ENCODE assay signal across 22 cellular contexts in the genomic region with DNA sequence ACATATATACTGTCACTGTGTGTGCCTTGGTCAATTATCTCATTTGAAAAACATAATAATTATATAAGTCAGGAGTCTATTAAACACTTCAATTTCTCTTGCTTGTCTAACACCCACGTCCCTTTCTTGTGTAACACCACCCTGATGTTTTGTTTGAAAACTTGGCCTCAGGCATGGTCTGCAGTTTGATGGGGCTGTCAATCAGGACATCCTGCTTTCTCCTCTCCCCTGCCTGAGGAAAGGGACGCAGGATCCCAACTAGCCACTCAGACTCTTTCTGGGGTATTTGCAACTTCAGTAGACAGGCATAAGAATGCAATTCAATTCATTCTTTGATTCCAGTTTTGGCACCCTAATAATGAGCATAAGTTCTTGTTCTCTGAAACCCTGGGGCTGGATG. TPM values are rescaled to one million over a fixed set of nuclear protein-coding genes. Genes with fewer than 3 reads are reported as not detected.
A peak's percentile ranks its signal among the peaks of the same experiment; 100 is the strongest.
DNase-seq lines count a peak whose midpoint lies in the region; TF ChIP-seq lines count a peak whose summit lies in the region.
"Had no signal": no experiment of that assay in that cellular context is flagged by ENCODE, and none has a peak within 500 bp of the region (broad histone marks: within the 10 kb centered on the region; RNA-seq: fewer than 3 reads in every experiment).

No MANE protein-coding gene starts in this region.

- H3K79me1 ChIP-seq in H9 (ENCODE audit: insufficient read depth, low read depth, low read length, poor library complexity, severe bottlenecking), result no peaks in the 10 kb centered on the region

- H3K4me1 Mint-ChIP-seq in osteocyte (ENCODE audit: unreplicated experiment), result peaks cover 45% of the 10 kb centered on the region
- H3K4me1 Mint-ChIP-seq in H9, result peaks cover 17 to 19% of the 10 kb centered on the region in 2 experiments
- H3K4me1 Mint-ChIP-seq: CD4-positive, CD25-positive, alpha-beta regulatory T cell; CD8-positive, alpha-beta memory T cell; IgD-negative memory B cell had no signal

- H3K4me1 ChIP-seq in A673 (ENCODE audit: insufficient read depth, low read length, poor library complexity, severe bottlenecking) (peaks cover 51% of the 10 kb centered on the region), H9 (ENCODE audit: insufficient read depth, low read length) (no peaks in the 10 kb centered on the region)
- H3K4me1 ChIP-seq: BE2C had no signal

- H3K9me3 ChIP-seq in A673 (ENCODE audit: low read depth, low read length, poor library complexity, severe bottlenecking) (no peaks in the 10 kb centered on the region), H9 (ENCODE audit: control insufficient read depth, low read depth, low read length) (no peaks in the 10 kb centered on the region)
- H3K9me3 ChIP-seq: BE2C had no signal

- no peaks in the 10 kb centered on the region for H3K9me3 Mint-ChIP-seq in osteocyte (ENCODE audit: unreplicated experiment)
- peaks cover 0 to 2% of the 10 kb centered on the region in 2 experiments; a peak in 4 of 5 replicates for H3K9me3 Mint-ChIP-seq in H9
- H3K9me3 Mint-ChIP-seq: CD8-positive, alpha-beta memory T cell; HFFc6; IgD-negative memory B cell had no signal

- H4K8ac ChIP-seq in H9 (replicated peaks; ENCODE audit: insufficient read length, low read depth, low read length), result no peak overlapping the region

- H3K27me3 Mint-ChIP-seq in osteocyte (ENCODE audit: unreplicated experiment) (no peaks in the 10 kb centered on the region), H9 (ENCODE audit: low read depth) (no peaks in the 10 kb centered on the region)
- H3K27me3 Mint-ChIP-seq: CD4-positive, CD25-positive, alpha-beta regulatory T cell; CD8-positive, alpha-beta memory T cell had no signal

- CTCF ChIA-PET in A673 (lab: Charles Lee), result no interaction called here
- CTCF ChIA-PET in HEK293T (lab: Yijun Ruan, JAX), result no interaction called here

- H3K4me2 ChIP-seq in H9 (ENCODE audit: insufficient read depth, insufficient read length, low read length), result no peak overlapping the region

- H3K4ac ChIP-seq in H9 (ENCODE audit: low read depth, low read length), result no peak overlapping the region

- H3K27ac ChIP-seq in A673 (ENCODE audit: low read depth, low read length, poor library complexity, severe bottlenecking), result peak overlapping the region; percentile 59
- no peak overlapping the region for H3K27ac ChIP-seq in H9 (ENCODE audit: insufficient read length, low read depth, low read length)

- POLR2A ChIA-PET in A673 (lab: Charles Lee; ENCODE audit: low non-redundant PET), result no interaction called here
- POLR2A ChIA-PET in HEK293T (lab: Yijun Ruan, JAX), result no interaction called here

- no peak overlapping the region for H2BK5ac ChIP-seq in H9 (ENCODE audit: insufficient read length, low read length)

- no peaks in the 10 kb centered on the region for H4K20me1 ChIP-seq in H9 (ENCODE audit: control insufficient read depth, insufficient read depth, insufficient read length)

- H3K4me3 ChIP-seq in A673 (ENCODE audit: low read depth, low read length, poor library complexity, severe bottlenecking), result no peak overlapping the region

- DNase-seq in A673 (ENCODE audit: low spot score) (peak; percentile 60), HEK293T (ENCODE audit: extremely low spot score) (no peak), NCI-H69 (lab: John Stamatoyannopoulos, UW) (peak; percentile 71), osteocyte (ENCODE audit: extremely low spot score, unreplicated experiment) (no peak), NCI-H1105 (lab: John Stamatoyannopoulos, UW) (no peak), H9 (no peak), NCI-H510A treated with DMSO at 0.1 percent for 48 hours (lab: John Stamatoyannopoulos, UW) (no peak), NCI-H2107 treated with DMSO at 0.1 percent for 48 hours (lab: John Stamatoyannopoulos, UW; ENCODE audit: unreplicated experiment) (no peak)
- DNase-seq: ACHN; BE2C; C1 segment of cervical spinal cord; CD4-positive, CD25-positive, alpha-beta regulatory T cell; CD8-positive, alpha-beta memory T cell; DMS 273 treated with DMSO at 0.1 percent for 48 hours; DMS53; DND-41; EL; HCEC 1CT; HFFc6 had no signal

- H3K27me3 ChIP-seq in A673 (replicated peaks; ENCODE audit: insufficient read depth, low read depth, low read length, poor library complexity) (no peaks in the 10 kb centered on the region), H9 (ENCODE audit: insufficient read depth, low read length) (no peaks in the 10 kb centered on the region)
- H3K27me3 ChIP-seq: BE2C had no signal

- no peak overlapping the region for H3K56ac ChIP-seq in H9 (ENCODE audit: insufficient read length, low read depth, low read length)

- no peaks in the 10 kb centered on the region for H3K79me2 ChIP-seq in H9 (ENCODE audit: insufficient read depth, low read length)

- H3K4me3 Mint-ChIP-seq in osteocyte (ENCODE audit: unreplicated experiment) (no peak overlapping the region), H9 (no peak overlapping the region)
- H3K4me3 Mint-ChIP-seq: CD4-positive, CD25-positive, alpha-beta regulatory T cell; CD8-positive, alpha-beta memory T cell; HFFc6; IgD-negative memory B cell had no signal

- no peak overlapping the region for H3K23ac ChIP-seq in H9 (ENCODE audit: insufficient read length, low read depth, low read length)

- intact Hi-C loops in A673 (cut with micrococcal nuclease; ENCODE audit: unreplicated experiment), result no loop called here

- no peak overlapping the region for H2BK20ac ChIP-seq in H9 (ENCODE audit: low read depth, low read length, poor library complexity, severe bottlenecking)

- H4K91ac ChIP-seq in H9 (ENCODE audit: insufficient read length, low read depth, low read length), result no peak overlapping the region

- no peak overlapping the region for H2BK12ac ChIP-seq in H9 (ENCODE audit: insufficient read length, low read depth, low read length)

- H3K14ac ChIP-seq in H9 (ENCODE audit: insufficient read depth, low read length), result no peak overlapping the region

- H3K36me3 Mint-ChIP-seq in osteocyte (ENCODE audit: unreplicated experiment) (peaks cover 12% of the 10 kb centered on the region), H9 (ENCODE audit: insufficient read depth in 1 of 3, low read depth in 3 of 3) (peaks cover 0 to 13% (median 7%) of the 10 kb centered on the region in 3 experiments; a peak in 4 of 7 replicates)
- H3K36me3 Mint-ChIP-seq: CD4-positive, CD25-positive, alpha-beta regulatory T cell; CD8-positive, alpha-beta memory T cell; IgD-negative memory B cell had no signal

- H3K27ac Mint-ChIP-seq in osteocyte (ENCODE audit: unreplicated experiment), result peak overlapping the region; percentile 78
- no peak overlapping the region for H3K27ac Mint-ChIP-seq in H9
- H3K27ac Mint-ChIP-seq: CD4-positive, CD25-positive, alpha-beta regulatory T cell; CD8-positive, alpha-beta memory T cell; HFFc6; IgD-negative memory B cell had no signal

- no peak overlapping the region for H2AFZ ChIP-seq in H9 (ENCODE audit: low read length)

- H2BK120ac ChIP-seq in H9 (ENCODE audit: low read depth, low read length, poor library complexity, severe bottlenecking), result no peak overlapping the region

- no peak overlapping the region for H2AK5ac ChIP-seq in H9 (ENCODE audit: insufficient read length, low read length)

- H3K9ac ChIP-seq in H9 (ENCODE audit: extremely low read depth, insufficient read length, low read length), result no peak overlapping the region

- TF ChIP-seq CTCF in A673 (conservative IDR thresholded peaks at IDR 0.05; ENCODE audit: low read depth, low read length) (no peak), osteocyte (IDR thresholded peaks at IDR 0.05) (no peak), H9 (conservative IDR thresholded peaks at IDR 0.05) (no peak)

- no peaks in the 10 kb centered on the region for H3K23me2 ChIP-seq in H9 (ENCODE audit: insufficient read length, low read depth, low read length, poor library complexity, severe bottlenecking)

- H4K5ac ChIP-seq in H9 (ENCODE audit: insufficient read length, low read depth, low read length), result no peak overlapping the region

- H3K18ac ChIP-seq in H9 (ENCODE audit: insufficient read length, low read depth, low read length), result no peak overlapping the region

- no peak overlapping the region for H3T11ph ChIP-seq in H9 (ENCODE audit: low read length)

- no TSS peak for BruUV-seq in A673 (replicated peaks; lab: Mats Ljungman, UMichigan)

- H2BK15ac ChIP-seq in H9 (ENCODE audit: low read depth, low read length), result no peak overlapping the region

- peaks cover 4% of the 10 kb centered on the region for H3K36me3 ChIP-seq in A673 (ENCODE audit: insufficient read depth, low read length, poor library complexity, severe bottlenecking)
- H3K36me3 ChIP-seq: BE2C had no signal

- WGBS in H9 (ENCODE audit: extremely low coverage, insufficient read length, low lambda C conversion rate), result no CpG with 5 or more reads among the region's 2 CpGs

TF ChIP-seq in HEK293T, 16 proteins besides CTCF, POLR2A, EP300 and RAD21:
- TF ChIP-seq ZNF384 (IDR thresholded peaks at IDR 0.05), result no peak
- peak; percentile 67 for TF ChIP-seq PKNOX1 (IDR thresholded peaks at IDR 0.05)

RNA-seq across cellular contexts. Expression of gene DKK2, which starts 48.8 kb away (rescaled TPM):
- 99.3 and 104 TPM in 2 replicates for total RNA-seq in A673 (2021)
- 203 and 206 TPM in 2 replicates for total RNA-seq in osteocyte
- total RNA-seq in H9 (2021), result 0.11 TPM in 1 of 2 replicates, not detected in the other
- total RNA-seq: A172; CD4-positive, CD25-positive, alpha-beta regulatory T cell; HepG2 had no signal

Comparison
In these comparisons a context has a peak if more than half of its experiments do, and no peak if none do; other contexts are left out.
1. DNase-seq: peak in A673 (single experiment) and NCI-H69 (single experiment); none in HEK293T (single experiment), osteocyte (single experiment), NCI-H1105 (single experiment), H9 (single experiment), NCI-H510A treated with DMSO at 0.1 percent for 48 hours (single experiment) and NCI-H2107 treated with DMSO at 0.1 percent for 48 hours (single experiment).
2. RNA of gene DKK2, which starts 48.8 kb away (total RNA-seq): 203 to 206 TPM in osteocyte and 99.3 to 104 TPM in A673; 0.11 TPM in H9; every median in the first group is over 10 times any median in the second.